In genomic region chr2:69061518-69061917, GRCh38 we compare ENCODE assay signal across 1 cellular context.
TF ChIP-seq lines count a peak whose summit lies in the region.

No MANE protein-coding gene starts in this region.

TF ChIP-seq in A549, 52 proteins besides CTCF, POLR2A, EP300 and RAD21 (continued from another document):
- TF ChIP-seq ELK1 (IDR thresholded peaks at IDR 0.05; ENCODE audit: low read depth, low read length): no peak
TF ChIP-seq in A549: peak in this region for 0.
